8 cellular contexts compared by ENCODE assay signal in genomic region chr17:48106802-48107136, GRCh38. TPM values are rescaled to one million over a fixed set of nuclear protein-coding genes. Genes with fewer than 3 reads are reported as not detected.
DNase-seq lines count a peak whose midpoint lies in the region; ATAC-seq and TF ChIP-seq lines count a peak whose summit lies in the region.

No MANE protein-coding gene starts in this region.

- no peak for TF ChIP-seq CTCF in AG09309 (IDR thresholded peaks at IDR 0.05; ENCODE audit: control insufficient read depth, insufficient read depth, low read depth, low read length, missing control alignments)
- no peak for TF ChIP-seq CTCF in natural killer cell (IDR thresholded peaks at IDR 0.05)

- H3K27me3 Mint-ChIP-seq in dendritic cell treated with granulocyte-macrophage colony-stimulating factor and Interleukin-4, amounts not matched to agents 40 ng/mL and 50 ng/mL, for 4 days = no peaks in the 10 kb centered on the region
- no peaks in the 10 kb centered on the region for H3K27me3 Mint-ChIP-seq in natural killer cell (ENCODE audit: low read depth in 2 of 2)

- peaks cover 73% of the 10 kb centered on the region for H3K4me1 Mint-ChIP-seq in dendritic cell treated with granulocyte-macrophage colony-stimulating factor and Interleukin-4, amounts not matched to agents 40 ng/mL and 50 ng/mL, for 4 days (ENCODE audit: low read depth)
- peaks cover 63 to 70% of the 10 kb centered on the region in 2 donors for H3K4me1 Mint-ChIP-seq in natural killer cell

- H3K4me3 ChIP-seq in AG09309 (ENCODE audit: control insufficient read depth, low read depth, low read length) (peak overlapping the region; percentile 70), MG63 (peak overlapping the region; percentile 95)

- peak overlapping the region; percentile 95 for H3K4me3 Mint-ChIP-seq in dendritic cell treated with granulocyte-macrophage colony-stimulating factor and Interleukin-4, amounts not matched to agents 40 ng/mL and 50 ng/mL, for 4 days
- H3K4me3 Mint-ChIP-seq in natural killer cell = peak overlapping the region; percentile 95

- ATAC-seq in natural killer cell (no peak), HG03159 (IDR thresholded peaks at IDR 0.05; ENCODE audit: unreplicated experiment) (no peak), GM18517 (IDR thresholded peaks at IDR 0.05; ENCODE audit: unreplicated experiment) (no peak)

- no peaks in the 10 kb centered on the region for H3K9me3 Mint-ChIP-seq in dendritic cell treated with granulocyte-macrophage colony-stimulating factor and Interleukin-4, amounts not matched to agents 40 ng/mL and 50 ng/mL, for 4 days
- H3K9me3 Mint-ChIP-seq in natural killer cell = no peaks in the 10 kb centered on the region

- peaks cover 29% of the 10 kb centered on the region for H3K36me3 Mint-ChIP-seq in dendritic cell treated with granulocyte-macrophage colony-stimulating factor and Interleukin-4, amounts not matched to agents 40 ng/mL and 50 ng/mL, for 4 days (ENCODE audit: low read depth)
- no peaks in the 10 kb centered on the region for H3K36me3 Mint-ChIP-seq in natural killer cell

- DNase-seq in AG09309 (ENCODE audit: low read depth) (no peak), MG63 (no peak), natural killer cell (no peak), hippocampal formation (lab: John Stamatoyannopoulos, UW) (no peak), kidney tubule cell (ENCODE audit: low spot score) (no peak)

- no peaks in the 10 kb centered on the region for H3K36me3 ChIP-seq in MG63

- intact Hi-C loops in dendritic cell treated with granulocyte-macrophage colony-stimulating factor and Interleukin-4, amounts not matched to agents 40 ng/mL and 50 ng/mL, for 4 days (cut with micrococcal nuclease) = loop anchor here (2.0 kb wide), 1 partner anchor 58 kb away; the partner anchor contains the start of gene NFE2L1
- intact Hi-C loops in natural killer cell (cut with micrococcal nuclease) = loop anchor here (10.0 kb wide), 1 partner anchor 162 kb away; the partner anchor contains the start of gene PNPO

- peak overlapping the region; percentile 96 for H3K27ac Mint-ChIP-seq in dendritic cell treated with granulocyte-macrophage colony-stimulating factor and Interleukin-4, amounts not matched to agents 40 ng/mL and 50 ng/mL, for 4 days
- peak overlapping the region; percentile 87 to 98 for H3K27ac Mint-ChIP-seq in natural killer cell

- H3K27me3 ChIP-seq in MG63 = no peaks in the 10 kb centered on the region

- peaks cover 6% of the 10 kb centered on the region for H3K9me3 ChIP-seq in MG63

RNA-seq across cellular contexts. Expression of gene SNX11, which starts 0.8 kb away (rescaled TPM):
- total RNA-seq in MG63 (2014; rRNA removed; shearing (Covaris generic); ENCODE audit: low replicate concordance) = 19.3 and 19.7 TPM in 2 replicates
- 10 to 100 TPM; 22.4 to 43.2 (median 33.2) TPM for total RNA-seq in natural killer cell

RNA-seq across cellular contexts. Expression of gene CBX1, which starts 5.5 kb away (rescaled TPM):
- total RNA-seq in MG63 (2014; rRNA removed; shearing (Covaris generic); ENCODE audit: low replicate concordance) = 50.7 and 59.1 TPM in 2 replicates
- total RNA-seq in natural killer cell = 10 to 100 TPM; 16.9 to 25.4 (median 22.6) TPM

RNA-seq across cellular contexts. Expression of gene NFE2L1, which starts 58.6 kb away (rescaled TPM):
- 33.6 and 47.7 TPM in 2 replicates for total RNA-seq in MG63 (2014; rRNA removed; shearing (Covaris generic); ENCODE audit: low replicate concordance)
- 10 to 100 TPM; 38.6 to 53.4 (median 47.5) TPM for total RNA-seq in natural killer cell
